ENCODE assay signal across 16 cellular contexts in the genomic region with DNA sequence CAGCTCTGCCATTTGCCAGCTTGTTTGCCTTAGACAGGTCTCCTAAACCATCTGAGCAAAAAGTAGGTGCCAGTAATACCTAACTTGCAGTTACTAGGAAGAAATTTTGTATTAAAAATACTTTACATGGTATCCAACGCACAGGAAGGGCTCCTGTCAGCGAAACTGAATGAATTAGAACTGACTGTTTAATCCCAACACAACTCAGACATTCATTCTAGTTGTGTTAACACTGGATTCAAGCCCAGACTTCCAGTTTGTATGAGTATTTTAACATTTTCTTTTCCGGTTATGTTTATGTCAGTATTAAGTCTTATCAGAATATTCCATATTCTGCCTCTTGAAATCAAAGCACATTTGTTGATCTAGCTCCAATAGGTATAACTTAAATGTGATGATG.
A peak's percentile ranks its signal among the peaks of the same experiment; 100 is the strongest.
DNase-seq lines count a peak whose midpoint lies in the region; ATAC-seq and TF ChIP-seq lines count a peak whose summit lies in the region.
"Had no signal": no experiment of that assay in that cellular context is flagged by ENCODE, and none has a peak within 500 bp of the region (broad histone marks: within the 10 kb centered on the region; RNA-seq: fewer than 3 reads in every experiment).

No MANE protein-coding gene starts in this region.

- no peaks in the 10 kb centered on the region for H3K79me2 ChIP-seq in fibroblast of lung (ENCODE audit: control insufficient read depth, insufficient read depth, low read length)

- DNase-seq in MCF 10A (ENCODE audit: unreplicated experiment) (no peak), breast epithelium (ENCODE audit: low spot score in 2 of 2) (no peak), fibroblast of lung (ENCODE audit: low read depth in 2 of 2) (peak in 1 of 2 donors; percentile 32), mesenchymal stem cell (no peak), NCI-H345 (lab: John Stamatoyannopoulos, UW) (no peak), omental fat pad (ENCODE audit: low spot score) (no peak), RPMI8226 (no peak)
- DNase-seq: 8988T, NCI-H1092 treated with DMSO at 0.1 percent for 48 hours, NCI-H1694, NCI-H446 treated with DMSO at 0.1 percent for 48 hours, NCI-H774 had no signal

- H3K27ac Mint-ChIP-seq in MCF 10A (ENCODE audit: low read depth, unreplicated experiment): peak overlapping the region; percentile 18

- H3K4me1 Mint-ChIP-seq in MCF 10A (ENCODE audit: insufficient read depth, unreplicated experiment): peaks cover 14% of the 10 kb centered on the region

- H3K36me3 ChIP-seq in breast epithelium (no peaks in the 10 kb centered on the region), fibroblast of lung (ENCODE audit: control insufficient read depth, insufficient read depth, low read length) (no peaks in the 10 kb centered on the region), mesenchymal stem cell (ENCODE audit: control insufficient read depth in 1 of 2, insufficient read depth in 2 of 2, low read depth in 1 of 2, low read length in 2 of 2) (no peaks in the 10 kb centered on the region)
- H3K36me3 ChIP-seq: BLaER1 treated with 17β-estradiol and CSF1 and Interleukin-3, amounts not matched to agents 10 nM and 100 nM had no signal

- H3K4me1 ChIP-seq in breast epithelium (no peaks in the 10 kb centered on the region), fibroblast of lung (ENCODE audit: control insufficient read depth, extremely low read depth, insufficient read depth, low read length) (no peaks in the 10 kb centered on the region), mesenchymal stem cell (ENCODE audit: control insufficient read depth, insufficient read depth, low read depth, low read length) (peaks cover 1% of the 10 kb centered on the region)

- no peaks in the 10 kb centered on the region for H4K20me1 ChIP-seq in fibroblast of lung (ENCODE audit: control insufficient read depth, extremely low read depth, insufficient read depth, low read length)
- H4K20me1 ChIP-seq: BLaER1 treated with 17β-estradiol and CSF1 and Interleukin-3, amounts not matched to agents 10 nM and 100 nM had no signal

- H2AK5ac ChIP-seq in mesenchymal stem cell (ENCODE audit: low read length, severe bottlenecking): no peak overlapping the region

- no peak overlapping the region for H3K18ac ChIP-seq in mesenchymal stem cell (ENCODE audit: low read depth in 1 of 2, low read length in 2 of 2)

- H3K4me2 ChIP-seq in fibroblast of lung (ENCODE audit: extremely low read depth, insufficient read depth, low read length) (no peak overlapping the region), mesenchymal stem cell (ENCODE audit: low read length, poor library complexity, severe bottlenecking) (no peak overlapping the region)

- H3K79me1 ChIP-seq in mesenchymal stem cell (replicated peaks; ENCODE audit: low read length, poor library complexity, severe bottlenecking): no peaks in the 10 kb centered on the region

- no peak overlapping the region for H4K91ac ChIP-seq in mesenchymal stem cell (ENCODE audit: low read length)

- TF ChIP-seq CTCF in MCF 10A (IDR thresholded peaks at IDR 0.05; ENCODE audit: unreplicated experiment): no peak
- no peak for TF ChIP-seq CTCF in breast epithelium (IDR thresholded peaks at IDR 0.05)
- no peak for TF ChIP-seq CTCF in fibroblast of lung (conservative IDR thresholded peaks at IDR 0.05 in 1 of 2, IDR thresholded peaks at IDR 0.05 in 1 of 2; ENCODE audit: low read depth in 1 of 2, low read length in 2 of 2)
- TF ChIP-seq CTCF in omental fat pad (IDR thresholded peaks at IDR 0.05): no peak

- H2AFZ ChIP-seq in fibroblast of lung (ENCODE audit: low read length): peak overlapping the region; percentile 1
- H2AFZ ChIP-seq in mesenchymal stem cell (ENCODE audit: low read depth, low read length): no peak overlapping the region

- no peaks in the 10 kb centered on the region for H3K9me3 Mint-ChIP-seq in MCF 10A (ENCODE audit: unreplicated experiment)

- no peaks in the 10 kb centered on the region for H3K36me3 Mint-ChIP-seq in MCF 10A (ENCODE audit: insufficient read depth, unreplicated experiment)

- TSS peak; percentile 82 for BruUV-seq in MCF 10A (replicated peaks; lab: Mats Ljungman, UMichigan)

- H3K9me3 ChIP-seq in breast epithelium: no peaks in the 10 kb centered on the region
- no peaks in the 10 kb centered on the region for H3K9me3 ChIP-seq in fibroblast of lung (ENCODE audit: control insufficient read depth, insufficient read depth, low read depth, low read length)
- no peaks in the 10 kb centered on the region for H3K9me3 ChIP-seq in mesenchymal stem cell (ENCODE audit: control insufficient read depth, low read length)
- H3K9me3 ChIP-seq: BLaER1 treated with 17β-estradiol and CSF1 and Interleukin-3, amounts not matched to agents 10 nM and 100 nM had no signal

- no peak overlapping the region for H3K23ac ChIP-seq in mesenchymal stem cell (ENCODE audit: low read length in 2 of 2)

- ATAC-seq in GM19328 (IDR thresholded peaks at IDR 0.05; ENCODE audit: unreplicated experiment) (no peak), omental fat pad (ENCODE audit: low FRiP score) (no peak)
- ATAC-seq: K562 had no signal

- no peak overlapping the region for H4K8ac ChIP-seq in mesenchymal stem cell (ENCODE audit: low read length)

- H3K27ac ChIP-seq in breast epithelium: no peak overlapping the region
- no peak overlapping the region for H3K27ac ChIP-seq in fibroblast of lung (ENCODE audit: insufficient read depth, low read length)
- H3K27ac ChIP-seq in mesenchymal stem cell (ENCODE audit: low read length, poor library complexity, severe bottlenecking): no peak overlapping the region
- H3K27ac ChIP-seq: GM23248 had no signal

- no peak for TF ChIP-seq POLR2A in breast epithelium (IDR thresholded peaks at IDR 0.05)

- no peak overlapping the region for H3K4me3 ChIP-seq in breast epithelium
- no peak overlapping the region for H3K4me3 ChIP-seq in fibroblast of lung (replicated peaks in 1 of 4; ENCODE audit: control extremely low read depth in 1 of 4, insufficient read depth in 1 of 4, low read depth in 3 of 4, low read length in 4 of 4)
- no peak overlapping the region for H3K4me3 ChIP-seq in mesenchymal stem cell (ENCODE audit: insufficient read depth in 1 of 2, low read depth in 1 of 2, low read length in 2 of 2)
- H3K4me3 ChIP-seq: BLaER1 treated with 17β-estradiol and CSF1 and Interleukin-3, amounts not matched to agents 10 nM and 100 nM; GM23248; K562 had no signal

- H3K27me3 Mint-ChIP-seq in MCF 10A (ENCODE audit: insufficient read depth, unreplicated experiment): no peaks in the 10 kb centered on the region

- no peak overlapping the region for H3K14ac ChIP-seq in mesenchymal stem cell (ENCODE audit: low read length in 2 of 2)

- no peak overlapping the region for H3K4me3 Mint-ChIP-seq in MCF 10A (ENCODE audit: unreplicated experiment)

- no peak overlapping the region for H3K9ac ChIP-seq in fibroblast of lung (ENCODE audit: insufficient read depth, low read length)
- H3K9ac ChIP-seq in mesenchymal stem cell (ENCODE audit: low read length): peak overlapping the region; percentile 32
- H3K9ac ChIP-seq: BLaER1 treated with 17β-estradiol and CSF1 and Interleukin-3, amounts not matched to agents 10 nM and 100 nM; GM23248 had no signal

- no peak overlapping the region for H2BK12ac ChIP-seq in mesenchymal stem cell (ENCODE audit: low read length in 2 of 2)

- H3K4ac ChIP-seq in mesenchymal stem cell (ENCODE audit: low read depth in 1 of 2, low read length in 2 of 2): no peak overlapping the region

- POLR2A ChIA-PET in MCF 10A (lab: Yijun Ruan, JAX): interaction anchor here (0.7 to 1.3 kb wide), 3 partner anchors 30 to 319 kb away, joined by 3 read pairs; no protein-coding TSS in a partner anchor

- H3K27me3 ChIP-seq in breast epithelium (no peaks in the 10 kb centered on the region), fibroblast of lung (ENCODE audit: control insufficient read depth, insufficient read depth, low read length) (no peaks in the 10 kb centered on the region), mesenchymal stem cell (ENCODE audit: control insufficient read depth in 1 of 2, insufficient read depth in 1 of 2, low read length in 2 of 2) (no peaks in the 10 kb centered on the region)
- H3K27me3 ChIP-seq: BLaER1 treated with 17β-estradiol and CSF1 and Interleukin-3, amounts not matched to agents 10 nM and 100 nM had no signal

- intact Hi-C loops in MCF 10A (cut with micrococcal nuclease) (no loop called here), breast epithelium (cut with DNase I; ENCODE audit: low total_unique reads) (no loop called here)

- WGBS in mesenchymal stem cell: no CpG with 5 or more reads among the region's 3 CpGs

- no peak overlapping the region for H2BK5ac ChIP-seq in mesenchymal stem cell (ENCODE audit: low read depth, low read length, poor library complexity, severe bottlenecking)

- H2BK120ac ChIP-seq in mesenchymal stem cell (ENCODE audit: low read depth, low read length): no peak overlapping the region

- H2BK15ac ChIP-seq in mesenchymal stem cell (ENCODE audit: low read depth, poor library complexity, severe bottlenecking): no peak overlapping the region

- CTCF ChIA-PET in MCF 10A (lab: Yijun Ruan, JAX): interaction anchor here (0.8 kb wide), 1 partner anchor 318 kb away, joined by 4 read pairs; no protein-coding TSS in a partner anchor
